9 cellular contexts compared by ENCODE assay signal in the genomic region with DNA sequence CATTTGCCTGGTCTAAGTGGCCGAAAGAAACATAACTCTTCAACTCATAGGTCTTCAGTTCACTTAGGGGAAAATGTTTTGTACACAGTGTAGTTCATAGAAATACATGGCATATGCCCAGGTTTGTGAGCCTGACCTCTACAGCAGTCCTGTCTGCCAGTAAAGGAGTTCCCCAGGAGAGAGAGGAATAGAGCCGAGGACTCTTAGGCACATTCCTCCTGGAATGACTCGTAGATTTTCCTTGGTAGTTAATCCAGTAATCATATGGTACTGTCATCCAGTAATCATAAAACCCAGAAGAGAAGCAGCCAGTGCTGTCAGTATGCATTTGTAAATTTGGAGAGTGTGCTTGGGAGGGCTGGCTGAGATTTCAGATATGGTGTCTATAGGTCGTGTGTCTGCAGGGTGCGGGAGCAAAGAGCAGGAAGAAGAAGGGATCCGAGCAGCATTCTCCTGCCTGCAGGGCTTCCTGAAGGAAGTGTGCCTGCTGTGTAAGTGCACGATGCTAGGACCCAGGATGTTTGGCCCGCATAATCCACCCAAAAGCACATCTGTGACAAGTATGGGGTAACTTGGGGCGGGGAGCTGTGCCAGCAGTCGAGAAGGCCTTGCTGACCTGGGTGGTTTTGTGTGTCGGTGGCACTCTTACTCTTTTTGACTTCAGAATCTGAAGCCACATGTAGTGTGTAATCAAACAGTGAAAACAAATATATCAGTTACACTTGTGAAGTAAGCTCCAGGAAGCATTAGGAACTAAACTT. TPM values are rescaled to one million over a fixed set of nuclear protein-coding genes. Genes with fewer than 3 reads are reported as not detected.
DNase-seq lines count a peak whose midpoint lies in the region; ATAC-seq and TF ChIP-seq lines count a peak whose summit lies in the region.
"Had no signal": no experiment of that assay in that cellular context is flagged by ENCODE, and none has a peak within 500 bp of the region (broad histone marks: within the 10 kb centered on the region; RNA-seq: fewer than 3 reads in every experiment).

No MANE protein-coding gene starts in this region.

- peaks cover 47% of the 10 kb centered on the region for H4K20me1 ChIP-seq in GM23248 (ENCODE audit: insufficient read depth)

- H3K9ac ChIP-seq in GM23248 (peak overlapping the region; percentile 14; the same call in 1 of the 2 replicates), skeletal muscle satellite cell (ENCODE audit: low read depth, low read length) (no peak overlapping the region)

- DNase-seq in GM23248 (peak; percentile 73), Right ventricle myocardium superior (no peak), HPDE6-E6E7 (ENCODE audit: extremely low spot score) (no peak)
- DNase-seq: anterior cingulate cortex, MM.1S had no signal

- H3K4me3 ChIP-seq in GM23248 (no peak overlapping the region), skeletal muscle satellite cell (ENCODE audit: low read length) (no peak overlapping the region)

- H3K27ac ChIP-seq in GM23248, result peak overlapping the region; percentile 39

- H3K4me1 ChIP-seq in GM23248 (ENCODE audit: insufficient read depth) (peaks cover 39% of the 10 kb centered on the region), skeletal muscle satellite cell (ENCODE audit: control insufficient read depth, insufficient read depth, low read length) (peaks cover 38% of the 10 kb centered on the region)

- no peaks in the 10 kb centered on the region for H3K27me3 ChIP-seq in GM23248 (replicated peaks; ENCODE audit: insufficient read depth)
- H3K27me3 ChIP-seq in skeletal muscle satellite cell (ENCODE audit: control insufficient read depth, insufficient read depth, low read length), result no peaks in the 10 kb centered on the region

- peaks cover 43% of the 10 kb centered on the region for H3K36me3 ChIP-seq in GM23248 (ENCODE audit: low read depth)
- peaks cover 72% of the 10 kb centered on the region for H3K36me3 ChIP-seq in skeletal muscle satellite cell (ENCODE audit: insufficient read depth, low read length)

- peaks cover 100% of the 10 kb centered on the region for H3K79me2 ChIP-seq in GM23248 (ENCODE audit: insufficient read depth)

- peaks cover 39% of the 10 kb centered on the region for H3F3A ChIP-seq in GM23248 (ENCODE audit: insufficient read depth)

- H3K9me3 ChIP-seq in GM23248 (ENCODE audit: low read depth), result no peaks in the 10 kb centered on the region
- no peaks in the 10 kb centered on the region for H3K9me3 ChIP-seq in skeletal muscle satellite cell (replicated peaks; ENCODE audit: low read length)

- in situ Hi-C loops in GM23248 (cut with MboI), result loop anchor here (5.0 to 10.0 kb wide), 2 partner anchors 113 to 311 kb away; no protein-coding TSS in a partner anchor

- H2AFZ ChIP-seq in GM23248, result no peak overlapping the region

- H3K4me2 ChIP-seq in GM23248 (ENCODE audit: unreplicated experiment) (peak overlapping the region; percentile 55), skeletal muscle satellite cell (ENCODE audit: low read length) (peak overlapping the region; percentile 6)

- ATAC-seq in SK-N-SH treated with all-trans-retinoic acid at 6 μM for 48 hours, result peak; percentile 80
- peak; percentile 80 for ATAC-seq in Right ventricle myocardium superior (ENCODE audit: poor library complexity)
- ATAC-seq in GM21360 (IDR thresholded peaks at IDR 0.05; ENCODE audit: unreplicated experiment), result no peak
- no peak for ATAC-seq in HG02973 (IDR thresholded peaks at IDR 0.05; ENCODE audit: unreplicated experiment)

- intact Hi-C loops in Right ventricle myocardium superior (cut with DNase I), result no loop called here

- H3K9me2 ChIP-seq in GM23248 (ENCODE audit: insufficient read depth), result no peaks in the 10 kb centered on the region

- 43 to 51% methylated on average over 11 of the region's 11 CpGs for WGBS in GM23248 (ENCODE audit: low coverage in 1 of 2, low lambda C conversion rate in 2 of 2, missing lambda C conversion rate in 2 of 2), 2 experiments

TF ChIP-seq in SK-N-SH treated with all-trans-retinoic acid at 6 μM for 48 hours, 23 proteins besides CTCF, POLR2A, EP300 and RAD21:
- TF ChIP-seq TCF4 (CRISPR knock-in tag; IDR thresholded peaks at IDR 0.05; ENCODE audit: borderline replicate concordance) (no peak), ZC3H10 (CRISPR knock-in tag; IDR thresholded peaks at IDR 0.05) (0 out of 2 replicates have a peak, but pooled peaks have one; percentile 54), SNAI2 (CRISPR knock-in tag; IDR thresholded peaks at IDR 0.05) (no peak), ESRRG (CRISPR knock-in tag; IDR thresholded peaks at IDR 0.05) (no peak), ZFP30 (CRISPR knock-in tag; IDR thresholded peaks at IDR 0.05) (no peak), OSR1 (CRISPR knock-in tag; IDR thresholded peaks at IDR 0.05) (no peak)
- TF ChIP-seq, protein P1, sequence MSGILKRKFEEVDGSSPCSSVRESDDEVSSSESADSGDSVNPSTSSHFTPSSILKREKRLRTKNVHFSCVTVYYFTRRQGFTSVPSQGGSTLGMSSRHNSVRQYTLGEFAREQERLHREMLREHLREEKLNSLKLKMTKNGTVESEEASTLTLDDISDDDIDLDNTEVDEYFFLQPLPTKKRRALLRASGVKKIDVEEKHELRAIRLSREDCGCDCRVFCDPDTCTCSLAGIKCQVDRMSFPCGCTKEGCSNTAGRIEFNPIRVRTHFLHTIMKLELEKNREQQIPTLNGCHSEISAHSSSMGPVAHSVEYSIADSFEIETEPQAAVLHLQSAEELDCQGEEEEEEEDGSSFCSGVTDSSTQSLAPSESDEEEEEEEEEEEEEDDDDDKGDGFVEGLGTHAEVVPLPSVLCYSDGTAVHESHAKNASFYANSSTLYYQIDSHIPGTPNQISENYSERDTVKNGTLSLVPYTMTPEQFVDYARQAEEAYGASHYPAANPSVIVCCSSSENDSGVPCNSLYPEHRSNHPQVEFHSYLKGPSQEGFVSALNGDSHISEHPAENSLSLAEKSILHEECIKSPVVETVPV (CRISPR knock-in tag; IDR thresholded peaks at IDR 0.05), result no peak
- TF ChIP-seq, protein P2, sequence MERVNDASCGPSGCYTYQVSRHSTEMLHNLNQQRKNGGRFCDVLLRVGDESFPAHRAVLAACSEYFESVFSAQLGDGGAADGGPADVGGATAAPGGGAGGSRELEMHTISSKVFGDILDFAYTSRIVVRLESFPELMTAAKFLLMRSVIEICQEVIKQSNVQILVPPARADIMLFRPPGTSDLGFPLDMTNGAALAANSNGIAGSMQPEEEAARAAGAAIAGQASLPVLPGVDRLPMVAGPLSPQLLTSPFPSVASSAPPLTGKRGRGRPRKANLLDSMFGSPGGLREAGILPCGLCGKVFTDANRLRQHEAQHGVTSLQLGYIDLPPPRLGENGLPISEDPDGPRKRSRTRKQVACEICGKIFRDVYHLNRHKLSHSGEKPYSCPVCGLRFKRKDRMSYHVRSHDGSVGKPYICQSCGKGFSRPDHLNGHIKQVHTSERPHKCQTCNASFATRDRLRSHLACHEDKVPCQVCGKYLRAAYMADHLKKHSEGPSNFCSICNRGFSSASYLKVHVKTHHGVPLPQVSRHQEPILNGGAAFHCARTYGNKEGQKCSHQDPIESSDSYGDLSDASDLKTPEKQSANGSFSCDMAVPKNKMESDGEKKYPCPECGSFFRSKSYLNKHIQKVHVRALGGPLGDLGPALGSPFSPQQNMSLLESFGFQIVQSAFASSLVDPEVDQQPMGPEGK (CRISPR knock-in tag; IDR thresholded peaks at IDR 0.05; ENCODE audit: borderline replicate concordance), result no peak
- TF ChIP-seq, protein P3, sequence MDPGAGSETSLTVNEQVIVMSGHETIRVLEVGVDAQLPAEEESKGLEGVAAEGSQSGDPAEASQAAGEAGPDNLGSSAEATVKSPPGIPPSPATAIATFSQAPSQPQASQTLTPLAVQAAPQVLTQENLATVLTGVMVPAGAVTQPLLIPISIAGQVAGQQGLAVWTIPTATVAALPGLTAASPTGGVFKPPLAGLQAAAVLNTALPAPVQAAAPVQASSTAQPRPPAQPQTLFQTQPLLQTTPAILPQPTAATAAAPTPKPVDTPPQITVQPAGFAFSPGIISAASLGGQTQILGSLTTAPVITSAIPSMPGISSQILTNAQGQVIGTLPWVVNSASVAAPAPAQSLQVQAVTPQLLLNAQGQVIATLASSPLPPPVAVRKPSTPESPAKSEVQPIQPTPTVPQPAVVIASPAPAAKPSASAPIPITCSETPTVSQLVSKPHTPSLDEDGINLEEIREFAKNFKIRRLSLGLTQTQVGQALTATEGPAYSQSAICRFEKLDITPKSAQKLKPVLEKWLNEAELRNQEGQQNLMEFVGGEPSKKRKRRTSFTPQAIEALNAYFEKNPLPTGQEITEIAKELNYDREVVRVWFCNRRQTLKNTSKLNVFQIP (CRISPR knock-in tag; IDR thresholded peaks at IDR 0.05; ENCODE audit: borderline replicate concordance, low read depth), result no peak

RNA-seq across cellular contexts. Expression of a gene that starts 13.9 kb away (rescaled TPM):
- 261 and 305 TPM in 2 replicates for total RNA-seq in GM23248 (2014; rRNA removed; shearing (Covaris generic))
- polyA plus RNA-seq in GM23248 (2016; fragmentation: Nextera tagmentation; extraction: Ambion mirVana), result 228 and 235 TPM in 2 replicates
- total RNA-seq in Right ventricle myocardium superior, result 166 TPM
- 262 and 269 TPM in 2 replicates for total RNA-seq in skeletal muscle satellite cell (2012; rRNA removed)

RNA-seq across cellular contexts. Expression of a gene that starts 21.7 kb away (rescaled TPM):
- total RNA-seq in GM23248 (2014; rRNA removed; shearing (Covaris generic)), result 0.97 TPM in 1 of 2 replicates, not detected in the other
- 0.60 and 0.73 TPM in 2 replicates for polyA plus RNA-seq in GM23248 (2016; fragmentation: Nextera tagmentation; extraction: Ambion mirVana)
- total RNA-seq in Right ventricle myocardium superior, result 2.2 TPM
- total RNA-seq in skeletal muscle satellite cell (2012; rRNA removed), result 0.76 and 1.1 TPM in 2 replicates

Comparison
In these comparisons a context has a peak if more than half of its experiments do, and no peak if none do; other contexts are left out.
1. ATAC-seq: peak in SK-N-SH treated with all-trans-retinoic acid at 6 μM for 48 hours (single experiment) and Right ventricle myocardium superior (single experiment); none in GM21360 (single experiment) and HG02973 (single experiment).